In the genomic region with DNA sequence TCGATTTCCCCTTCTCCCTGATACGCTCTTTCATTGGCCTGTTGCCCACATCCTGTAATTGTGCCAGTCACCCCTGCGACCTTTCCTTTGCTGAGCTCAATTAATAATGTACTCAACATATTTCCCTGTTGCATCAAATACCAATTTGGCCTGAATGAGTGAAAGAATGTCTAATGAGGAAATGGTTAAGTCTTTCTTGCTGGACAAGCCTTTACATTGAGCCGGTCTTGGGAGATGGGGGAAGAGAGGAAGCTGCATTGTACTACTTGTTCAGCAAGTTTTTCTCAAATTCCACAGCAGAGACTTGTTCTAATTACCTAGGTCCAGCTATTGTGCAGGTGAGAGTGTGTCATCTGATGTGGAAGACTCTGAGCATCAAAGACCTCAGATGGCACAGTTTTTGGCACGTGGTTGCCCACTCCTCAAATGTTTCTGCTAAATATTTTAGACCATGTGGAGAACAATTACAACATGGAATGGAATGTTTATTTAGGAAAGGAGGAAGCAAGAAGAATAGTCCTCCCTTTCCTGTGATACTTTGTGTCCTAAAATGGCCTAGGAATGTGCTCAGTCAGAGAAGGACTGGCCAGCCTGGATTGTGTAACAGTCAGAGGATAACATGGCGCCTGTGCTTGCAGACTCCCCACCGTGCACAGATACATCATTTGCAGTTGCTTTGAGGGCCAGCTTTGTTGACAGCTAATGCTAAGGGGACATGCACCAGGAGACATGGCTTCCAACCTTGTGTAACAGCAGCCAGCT, we compare ENCODE assay signal across 10 cellular contexts.
DNase-seq lines count a peak whose midpoint lies in the region; ATAC-seq, FAIRE-seq and TF ChIP-seq lines count a peak whose summit lies in the region.
"Had no signal": no experiment of that assay in that cellular context is flagged by ENCODE, and none has a peak within 500 bp of the region (broad histone marks: within the 10 kb centered on the region; RNA-seq: fewer than 3 reads in every experiment).

No MANE protein-coding gene starts in this region.

- TF ChIP-seq POLR2A in suprapubic skin (IDR thresholded peaks at IDR 0.05): no peak

- WGBS in suprapubic skin: 33% methylated on average over 7 of the region's 7 CpGs

- H3K27me3 ChIP-seq in bronchial epithelial cell (ENCODE audit: control insufficient read depth, insufficient read depth, low read length) (no peaks in the 10 kb centered on the region), keratinocyte (ENCODE audit: control insufficient read depth, extremely low read depth, insufficient read depth, low read length) (no peaks in the 10 kb centered on the region), suprapubic skin (no peaks in the 10 kb centered on the region)

- dilution Hi-C loops in keratinocyte (cut with MboI; ENCODE audit: extremely low pct_ligation_motif_present, low sequenced_read_pairs): no loop called here

- FAIRE-seq in bronchial epithelial cell (lab: Jason Lieb, UNC) (peak; percentile 93), keratinocyte (lab: Jason Lieb, UNC) (peak; percentile 96)

- no peaks in the 10 kb centered on the region for H3K9me1 ChIP-seq in keratinocyte (ENCODE audit: control insufficient read depth, extremely low read depth, insufficient read depth, low read length)

- TF ChIP-seq CTCF in bronchial epithelial cell (IDR thresholded peaks at IDR 0.05; ENCODE audit: insufficient read depth, low read length, severe bottlenecking) (no peak), keratinocyte (optimal IDR thresholded peaks at IDR 0.05 in 1 of 3, IDR thresholded peaks at IDR 0.05 in 1 of 3, conservative IDR thresholded peaks at IDR 0.05 in 1 of 3; ENCODE audit: extremely low read depth in 1 of 3, insufficient read depth in 2 of 3, low read length in 3 of 3) (no peak), suprapubic skin (IDR thresholded peaks at IDR 0.05) (no peak), GM13976 (IDR thresholded peaks at IDR 0.05; ENCODE audit: borderline replicate concordance, control extremely low read depth, extremely low read depth, insufficient read depth, missing control alignments) (no peak)

- H3K9me3 ChIP-seq in keratinocyte (ENCODE audit: control insufficient read depth, low read depth, low read length): no peaks in the 10 kb centered on the region
- no peaks in the 10 kb centered on the region for H3K9me3 ChIP-seq in suprapubic skin

- H3K27ac ChIP-seq in keratinocyte (ENCODE audit: control insufficient read depth, insufficient read depth, low read length) (no peak overlapping the region), suprapubic skin (peak overlapping the region; percentile 24)

- no peak overlapping the region for H2AFZ ChIP-seq in keratinocyte (ENCODE audit: control insufficient read depth, low read length)

- no peak overlapping the region for H3K9ac ChIP-seq in keratinocyte (ENCODE audit: control insufficient read depth, extremely low read depth, insufficient read depth, low read length)

- H3K79me2 ChIP-seq in keratinocyte (ENCODE audit: control insufficient read depth, insufficient read depth, low read length): no peaks in the 10 kb centered on the region

- no peak overlapping the region for H3K4me3 ChIP-seq in bronchial epithelial cell (ENCODE audit: low read depth, low read length)
- no peak overlapping the region for H3K4me3 ChIP-seq in keratinocyte (ENCODE audit: control insufficient read depth in 2 of 3, extremely low read depth in 1 of 3, insufficient read depth in 2 of 3, low read depth in 1 of 3, low read length in 3 of 3)
- no peak overlapping the region for H3K4me3 ChIP-seq in suprapubic skin

- H3K4me2 ChIP-seq in keratinocyte (ENCODE audit: control insufficient read depth, extremely low read depth, insufficient read depth, low read depth, low read length): peak overlapping the region; percentile 11

- H3K4me1 ChIP-seq in keratinocyte (ENCODE audit: control insufficient read depth, extremely low read depth, insufficient read depth, low read length): peaks cover 44% of the 10 kb centered on the region
- peaks cover 49% of the 10 kb centered on the region for H3K4me1 ChIP-seq in suprapubic skin

- DNase-seq in LHCN-M2 (ENCODE audit: low read depth) (peak; percentile 58), bronchial epithelial cell (ENCODE audit: low read depth) (peak; percentile 83), keratinocyte (ENCODE audit: low read depth, low spot score) (no peak), suprapubic skin (ENCODE audit: low spot score in 2 of 2) (peak in 1 of 2 donors; percentile 79), GM13976 (ENCODE audit: low spot score) (no peak)
- DNase-seq: NCI-H1105 treated with DMSO at 0.1 percent for 48 hours; stimulated activated CD4-positive, alpha-beta T cell treated with anti-CD3 and anti-CD28 coated beads, Interleukin-15, amount 100 ng/mL, for 24 hours had no signal

- H4K20me1 ChIP-seq in keratinocyte (ENCODE audit: control insufficient read depth, extremely low read depth, insufficient read depth, low read length): no peaks in the 10 kb centered on the region

- in situ Hi-C loops in GM13976 (cut with MboI; ENCODE audit: low sequenced_read_pairs, unreplicated experiment): no loop called here

- no peak for ATAC-seq in HG03378 (IDR thresholded peaks at IDR 0.05; ENCODE audit: unreplicated experiment)
- ATAC-seq in GM21528 (IDR thresholded peaks at IDR 0.05; ENCODE audit: low FRiP score, unreplicated experiment): no peak
- no peak for ATAC-seq in GM18858 (IDR thresholded peaks at IDR 0.05; ENCODE audit: unreplicated experiment)

- H3K36me3 ChIP-seq in bronchial epithelial cell (ENCODE audit: control insufficient read depth, insufficient read depth, low read length): no peaks in the 10 kb centered on the region
- no peaks in the 10 kb centered on the region for H3K36me3 ChIP-seq in keratinocyte (ENCODE audit: control insufficient read depth in 2 of 2, extremely low read depth in 1 of 2, insufficient read depth in 2 of 2, low read length in 2 of 2)
- no peaks in the 10 kb centered on the region for H3K36me3 ChIP-seq in suprapubic skin

- TF ChIP-seq EP300 in suprapubic skin (IDR thresholded peaks at IDR 0.05): no peak

Comparison
In these comparisons a context has a peak if more than half of its experiments do, and no peak if none do; other contexts are left out.
1. DNase-seq: peak in LHCN-M2 (single experiment) and bronchial epithelial cell (single experiment); none in keratinocyte (single experiment) and GM13976 (single experiment).